20 cellular contexts compared by ENCODE assay signal in the genomic region with DNA sequence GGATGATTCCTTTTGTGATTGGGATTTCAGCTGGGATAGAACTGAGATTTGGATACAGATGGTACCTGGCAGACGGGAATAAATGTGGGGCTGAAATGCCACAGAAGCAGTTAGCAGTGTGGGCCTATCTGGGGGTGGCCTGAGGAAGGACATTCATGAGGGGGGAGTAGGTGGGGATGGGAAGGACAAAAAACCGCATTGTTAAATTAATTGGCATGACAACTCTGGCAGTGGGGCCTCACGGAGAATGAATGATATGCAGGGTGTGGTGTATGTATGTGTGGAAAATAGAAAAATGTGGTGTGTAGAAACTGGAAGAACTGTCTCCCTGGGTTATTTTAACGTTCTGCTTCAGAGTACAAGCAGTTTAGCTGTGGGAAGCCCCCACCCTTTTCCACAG. TPM values are rescaled to one million over a fixed set of nuclear protein-coding genes. Genes with fewer than 3 reads are reported as not detected.
"Had no signal": no experiment of that assay in that cellular context is flagged by ENCODE, and none has a peak within 500 bp of the region (broad histone marks: within the 10 kb centered on the region; RNA-seq: fewer than 3 reads in every experiment).

No MANE protein-coding gene starts in this region.

- DNase-seq: KBM-7, MV-4-11, NCI-H1048, NCI-H1105, NCI-H1417 treated with DMSO at 0.1 percent for 48 hours, NCI-H146, NCI-H1694 treated with DMSO at 0.1 percent for 48 hours, NCI-H1930, NCI-H2081, NCI-H2107, NCI-H2171, NCI-H226, NCI-H446, NCI-H510A, NCI-H69, NCI-H774, Right ventricle myocardium superior, RPMI8226, SIG-M5 had no signal

RNA-seq across cellular contexts. Expression of a gene that starts 17.8 kb away (rescaled TPM):
- total RNA-seq: HT-29 had no signal
